Comparison of ENCODE assay signal across 1 cellular context in the genomic region with DNA sequence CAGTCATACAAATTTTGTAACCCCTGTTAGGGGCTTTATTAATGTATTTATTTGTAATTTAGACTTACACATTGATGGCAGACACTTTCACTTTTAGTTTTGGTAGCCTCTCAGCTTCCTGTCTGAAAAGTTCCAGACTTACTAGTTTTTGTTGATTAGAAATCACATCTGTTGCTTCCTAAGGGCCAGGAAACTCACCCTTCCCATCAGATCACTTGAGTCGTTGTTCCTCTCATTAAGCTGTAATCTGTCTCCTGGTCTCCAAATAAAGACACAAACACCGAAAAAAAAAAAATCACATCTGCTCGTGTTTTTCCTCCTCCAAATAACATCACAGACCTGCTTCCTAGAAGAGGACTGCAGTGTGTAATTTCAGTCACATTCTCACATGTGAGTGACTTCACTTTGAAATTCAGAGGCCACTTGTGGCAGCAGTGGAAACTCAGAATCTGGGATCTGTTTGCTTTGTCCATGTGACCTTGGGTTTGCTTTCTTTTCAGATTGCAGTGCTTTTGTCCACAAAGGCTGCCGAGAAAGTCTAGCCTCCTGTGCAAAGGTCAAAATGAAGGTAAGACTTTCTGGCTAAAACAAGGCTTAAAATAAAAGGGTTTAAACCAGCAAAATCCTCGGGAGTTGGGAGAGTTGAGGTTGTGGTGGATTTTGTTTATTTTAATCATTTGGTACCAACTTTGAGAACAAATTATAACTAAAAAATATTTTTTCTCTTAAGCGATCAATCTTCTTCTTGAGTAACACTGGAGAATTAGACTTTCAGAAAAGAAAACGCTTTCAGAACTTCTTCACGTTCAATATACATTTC.
A peak's percentile ranks its signal among the peaks of the same experiment; 100 is the strongest.
TF ChIP-seq lines count a peak whose summit lies in the region.

No MANE protein-coding gene starts in this region.

TF ChIP-seq in GM12878, 131 proteins besides CTCF, POLR2A, EP300 and RAD21 (continued from another document):
- TF ChIP-seq, protein P1, sequence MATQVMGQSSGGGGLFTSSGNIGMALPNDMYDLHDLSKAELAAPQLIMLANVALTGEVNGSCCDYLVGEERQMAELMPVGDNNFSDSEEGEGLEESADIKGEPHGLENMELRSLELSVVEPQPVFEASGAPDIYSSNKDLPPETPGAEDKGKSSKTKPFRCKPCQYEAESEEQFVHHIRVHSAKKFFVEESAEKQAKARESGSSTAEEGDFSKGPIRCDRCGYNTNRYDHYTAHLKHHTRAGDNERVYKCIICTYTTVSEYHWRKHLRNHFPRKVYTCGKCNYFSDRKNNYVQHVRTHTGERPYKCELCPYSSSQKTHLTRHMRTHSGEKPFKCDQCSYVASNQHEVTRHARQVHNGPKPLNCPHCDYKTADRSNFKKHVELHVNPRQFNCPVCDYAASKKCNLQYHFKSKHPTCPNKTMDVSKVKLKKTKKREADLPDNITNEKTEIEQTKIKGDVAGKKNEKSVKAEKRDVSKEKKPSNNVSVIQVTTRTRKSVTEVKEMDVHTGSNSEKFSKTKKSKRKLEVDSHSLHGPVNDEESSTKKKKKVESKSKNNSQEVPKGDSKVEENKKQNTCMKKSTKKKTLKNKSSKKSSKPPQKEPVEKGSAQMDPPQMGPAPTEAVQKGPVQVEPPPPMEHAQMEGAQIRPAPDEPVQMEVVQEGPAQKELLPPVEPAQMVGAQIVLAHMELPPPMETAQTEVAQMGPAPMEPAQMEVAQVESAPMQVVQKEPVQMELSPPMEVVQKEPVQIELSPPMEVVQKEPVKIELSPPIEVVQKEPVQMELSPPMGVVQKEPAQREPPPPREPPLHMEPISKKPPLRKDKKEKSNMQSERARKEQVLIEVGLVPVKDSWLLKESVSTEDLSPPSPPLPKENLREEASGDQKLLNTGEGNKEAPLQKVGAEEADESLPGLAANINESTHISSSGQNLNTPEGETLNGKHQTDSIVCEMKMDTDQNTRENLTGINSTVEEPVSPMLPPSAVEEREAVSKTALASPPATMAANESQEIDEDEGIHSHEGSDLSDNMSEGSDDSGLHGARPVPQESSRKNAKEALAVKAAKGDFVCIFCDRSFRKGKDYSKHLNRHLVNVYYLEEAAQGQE (IDR thresholded peaks at IDR 0.05; ENCODE audit: low read depth, low read length), result no peak
- TF ChIP-seq PAX5 (IDR thresholded peaks at IDR 0.05; ENCODE audit: borderline replicate concordance, low read depth, low read length) (no peak), NR2F1 (conservative IDR thresholded peaks at IDR 0.05) (0 out of 2 replicates have a peak, but pooled peaks have one; percentile 9), ETV6 (conservative IDR thresholded peaks at IDR 0.05 in 1 of 2, IDR thresholded peaks at IDR 0.05 in 1 of 2; ENCODE audit: borderline replicate concordance in 1 of 2, low read depth in 1 of 2) (peak in 1 of 2 experiments; percentile 12; a peak in 1 of 4 replicates), ZNF24 (IDR thresholded peaks at IDR 0.05) (no peak), TCF12 (IDR thresholded peaks at IDR 0.05; ENCODE audit: low read depth, low read length) (no peak), CEBPB (IDR thresholded peaks at IDR 0.05; ENCODE audit: borderline replicate concordance in 1 of 2, low read depth in 2 of 2, low read length in 2 of 2) (0 out of 4 replicates have a peak, but pooled peaks of 1 of the 2 experiments have one; percentile 30), CBFB (IDR thresholded peaks at IDR 0.05; ENCODE audit: low read depth) (no peak), ATF7 (IDR thresholded peaks at IDR 0.05; ENCODE audit: low read depth) (peak; percentile 18; the same call in 1 of the 2 replicates), RAD51 (IDR thresholded peaks at IDR 0.05) (peak; percentile 72), NFYA (IDR thresholded peaks at IDR 0.05; ENCODE audit: borderline replicate concordance, low read depth, low read length) (no peak), ASH2L (IDR thresholded peaks at IDR 0.05; ENCODE audit: borderline replicate concordance, low read depth) (no peak), HDAC6 (IDR thresholded peaks at IDR 0.05; ENCODE audit: unreplicated experiment) (no peak), ZNF217 (IDR thresholded peaks at IDR 0.05) (no peak), BMI1 (IDR thresholded peaks at IDR 0.05; ENCODE audit: borderline replicate concordance) (no peak), SPI1 (IDR thresholded peaks at IDR 0.05; ENCODE audit: borderline replicate concordance, insufficient read depth, low read depth, low read length) (no peak), FOXK2 (IDR thresholded peaks at IDR 0.05) (no peak), CREM (IDR thresholded peaks at IDR 0.05; ENCODE audit: low read depth) (0 out of 2 replicates have a peak, but pooled peaks have one; percentile 8), RCOR1 (conservative IDR thresholded peaks at IDR 0.05; ENCODE audit: low read depth, low read length) (no peak), KLF5 (IDR thresholded peaks at IDR 0.05; ENCODE audit: partially characterized antibody) (no peak), NFIC (IDR thresholded peaks at IDR 0.05; ENCODE audit: low read depth, low read length) (peak; percentile 60; the same call in 1 of the 2 replicates), ZNF384 (IDR thresholded peaks at IDR 0.05; ENCODE audit: borderline replicate concordance, low read depth, low read length) (peak; percentile 41; the same call in 1 of the 2 replicates), SP1 (IDR thresholded peaks at IDR 0.05; ENCODE audit: low read depth, low read length) (no peak), POLR2AphosphoS2 (IDR thresholded peaks at IDR 0.05; ENCODE audit: low read depth, low read length) (no peak), DPF2 (IDR thresholded peaks at IDR 0.05) (no peak), RFX5 (IDR thresholded peaks at IDR 0.05; ENCODE audit: low read depth, low read length) (no peak), STAT3 (IDR thresholded peaks at IDR 0.05; ENCODE audit: low read depth, low read length) (no peak; the same call in 1 of the 2 replicates), BHLHE40 (IDR thresholded peaks at IDR 0.05; ENCODE audit: borderline replicate concordance in 1 of 2, low read depth in 2 of 2, low read length in 1 of 2) (peak in 1 of 2 experiments; percentile 45; a peak in 2 of 4 replicates), MYC (IDR thresholded peaks at IDR 0.05; ENCODE audit: insufficient read depth, insufficient read length, insufficient replicate concordance, low read length, severe bottlenecking) (no peak), CBX3 (IDR thresholded peaks at IDR 0.05; ENCODE audit: borderline replicate concordance, low read depth) (no peak), HCFC1 (IDR thresholded peaks at IDR 0.05; ENCODE audit: low read length) (no peak), SMAD5 (IDR thresholded peaks at IDR 0.05; ENCODE audit: low read depth) (0 out of 2 replicates have a peak, but pooled peaks have one; percentile 23), TCF3 (IDR thresholded peaks at IDR 0.05; ENCODE audit: borderline replicate concordance, insufficient read depth, low read depth, low read length) (no peak), MTA3 (IDR thresholded peaks at IDR 0.05; ENCODE audit: borderline replicate concordance, low read length) (peak; percentile 31), GABPA (IDR thresholded peaks at IDR 0.05; ENCODE audit: low read depth) (no peak), IKZF2 (IDR thresholded peaks at IDR 0.05) (peak in 1 of 2 experiments; percentile 59; a peak in 2 of 4 replicates), SMARCA5 (IDR thresholded peaks at IDR 0.05) (no peak)
- TF ChIP-seq, protein P2, sequence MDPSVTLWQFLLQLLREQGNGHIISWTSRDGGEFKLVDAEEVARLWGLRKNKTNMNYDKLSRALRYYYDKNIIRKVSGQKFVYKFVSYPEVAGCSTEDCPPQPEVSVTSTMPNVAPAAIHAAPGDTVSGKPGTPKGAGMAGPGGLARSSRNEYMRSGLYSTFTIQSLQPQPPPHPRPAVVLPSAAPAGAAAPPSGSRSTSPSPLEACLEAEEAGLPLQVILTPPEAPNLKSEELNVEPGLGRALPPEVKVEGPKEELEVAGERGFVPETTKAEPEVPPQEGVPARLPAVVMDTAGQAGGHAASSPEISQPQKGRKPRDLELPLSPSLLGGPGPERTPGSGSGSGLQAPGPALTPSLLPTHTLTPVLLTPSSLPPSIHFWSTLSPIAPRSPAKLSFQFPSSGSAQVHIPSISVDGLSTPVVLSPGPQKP (IDR thresholded peaks at IDR 0.05; ENCODE audit: low read depth, low read length), result no peak
- TF ChIP-seq, protein P3, sequence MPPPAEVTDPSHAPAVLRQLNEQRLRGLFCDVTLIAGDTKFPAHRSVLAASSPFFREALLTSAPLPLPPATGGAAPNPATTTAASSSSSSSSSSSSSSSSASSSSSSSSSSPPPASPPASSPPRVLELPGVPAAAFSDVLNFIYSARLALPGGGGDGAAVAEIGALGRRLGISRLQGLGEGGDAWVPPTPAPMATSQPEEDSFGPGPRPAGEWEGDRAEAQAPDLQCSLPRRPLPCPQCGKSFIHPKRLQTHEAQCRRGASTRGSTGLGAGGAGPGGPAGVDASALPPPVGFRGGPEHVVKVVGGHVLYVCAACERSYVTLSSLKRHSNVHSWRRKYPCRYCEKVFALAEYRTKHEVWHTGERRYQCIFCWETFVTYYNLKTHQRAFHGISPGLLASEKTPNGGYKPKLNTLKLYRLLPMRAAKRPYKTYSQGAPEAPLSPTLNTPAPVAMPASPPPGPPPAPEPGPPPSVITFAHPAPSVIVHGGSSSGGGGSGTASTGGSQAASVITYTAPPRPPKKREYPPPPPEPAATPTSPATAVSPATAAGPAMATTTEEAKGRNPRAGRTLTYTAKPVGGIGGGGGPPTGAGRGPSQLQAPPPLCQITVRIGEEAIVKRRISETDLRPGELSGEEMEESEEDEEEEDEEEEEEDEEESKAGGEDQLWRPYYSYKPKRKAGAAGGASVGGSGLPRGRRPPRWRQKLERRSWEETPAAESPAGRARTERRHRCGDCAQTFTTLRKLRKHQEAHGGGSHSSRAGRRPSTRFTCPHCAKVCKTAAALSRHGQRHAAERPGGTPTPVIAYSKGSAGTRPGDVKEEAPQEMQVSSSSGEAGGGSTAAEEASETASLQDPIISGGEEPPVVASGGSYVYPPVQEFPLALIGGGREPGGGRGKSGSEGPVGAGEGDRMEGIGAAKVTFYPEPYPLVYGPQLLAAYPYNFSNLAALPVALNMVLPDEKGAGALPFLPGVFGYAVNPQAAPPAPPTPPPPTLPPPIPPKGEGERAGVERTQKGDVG (CRISPR knock-in tag; IDR thresholded peaks at IDR 0.05), result no peak
- TF ChIP-seq, protein P4, sequence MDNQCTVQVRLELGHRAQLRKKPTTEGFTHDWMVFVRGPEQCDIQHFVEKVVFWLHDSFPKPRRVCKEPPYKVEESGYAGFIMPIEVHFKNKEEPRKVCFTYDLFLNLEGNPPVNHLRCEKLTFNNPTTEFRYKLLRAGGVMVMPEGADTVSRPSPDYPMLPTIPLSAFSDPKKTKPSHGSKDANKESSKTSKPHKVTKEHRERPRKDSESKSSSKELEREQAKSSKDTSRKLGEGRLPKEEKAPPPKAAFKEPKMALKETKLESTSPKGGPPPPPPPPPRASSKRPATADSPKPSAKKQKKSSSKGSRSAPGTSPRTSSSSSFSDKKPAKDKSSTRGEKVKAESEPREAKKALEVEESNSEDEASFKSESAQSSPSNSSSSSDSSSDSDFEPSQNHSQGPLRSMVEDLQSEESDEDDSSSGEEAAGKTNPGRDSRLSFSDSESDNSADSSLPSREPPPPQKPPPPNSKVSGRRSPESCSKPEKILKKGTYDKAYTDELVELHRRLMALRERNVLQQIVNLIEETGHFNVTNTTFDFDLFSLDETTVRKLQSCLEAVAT (IDR thresholded peaks at IDR 0.05), result peak; percentile 73; the same call in 1 of the 2 replicates
- TF ChIP-seq, protein P5, sequence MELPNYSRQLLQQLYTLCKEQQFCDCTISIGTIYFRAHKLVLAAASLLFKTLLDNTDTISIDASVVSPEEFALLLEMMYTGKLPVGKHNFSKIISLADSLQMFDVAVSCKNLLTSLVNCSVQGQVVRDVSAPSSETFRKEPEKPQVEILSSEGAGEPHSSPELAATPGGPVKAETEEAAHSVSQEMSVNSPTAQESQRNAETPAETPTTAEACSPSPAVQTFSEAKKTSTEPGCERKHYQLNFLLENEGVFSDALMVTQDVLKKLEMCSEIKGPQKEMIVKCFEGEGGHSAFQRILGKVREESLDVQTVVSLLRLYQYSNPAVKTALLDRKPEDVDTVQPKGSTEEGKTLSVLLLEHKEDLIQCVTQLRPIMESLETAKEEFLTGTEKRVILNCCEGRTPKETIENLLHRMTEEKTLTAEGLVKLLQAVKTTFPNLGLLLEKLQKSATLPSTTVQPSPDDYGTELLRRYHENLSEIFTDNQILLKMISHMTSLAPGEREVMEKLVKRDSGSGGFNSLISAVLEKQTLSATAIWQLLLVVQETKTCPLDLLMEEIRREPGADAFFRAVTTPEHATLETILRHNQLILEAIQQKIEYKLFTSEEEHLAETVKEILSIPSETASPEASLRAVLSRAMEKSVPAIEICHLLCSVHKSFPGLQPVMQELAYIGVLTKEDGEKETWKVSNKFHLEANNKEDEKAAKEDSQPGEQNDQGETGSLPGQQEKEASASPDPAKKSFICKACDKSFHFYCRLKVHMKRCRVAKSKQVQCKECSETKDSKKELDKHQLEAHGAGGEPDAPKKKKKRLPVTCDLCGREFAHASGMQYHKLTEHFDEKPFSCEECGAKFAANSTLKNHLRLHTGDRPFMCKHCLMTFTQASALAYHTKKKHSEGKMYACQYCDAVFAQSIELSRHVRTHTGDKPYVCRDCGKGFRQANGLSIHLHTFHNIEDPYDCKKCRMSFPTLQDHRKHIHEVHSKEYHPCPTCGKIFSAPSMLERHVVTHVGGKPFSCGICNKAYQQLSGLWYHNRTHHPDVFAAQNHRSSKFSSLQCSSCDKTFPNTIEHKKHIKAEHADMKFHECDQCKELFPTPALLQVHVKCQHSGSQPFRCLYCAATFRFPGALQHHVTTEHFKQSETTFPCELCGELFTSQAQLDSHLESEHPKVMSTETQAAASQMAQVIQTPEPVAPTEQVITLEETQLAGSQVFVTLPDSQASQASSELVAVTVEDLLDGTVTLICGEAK (IDR thresholded peaks at IDR 0.05; ENCODE audit: borderline replicate concordance), result peak; percentile 60; the same call in 1 of the 2 replicates
- TF ChIP-seq, protein P6, sequence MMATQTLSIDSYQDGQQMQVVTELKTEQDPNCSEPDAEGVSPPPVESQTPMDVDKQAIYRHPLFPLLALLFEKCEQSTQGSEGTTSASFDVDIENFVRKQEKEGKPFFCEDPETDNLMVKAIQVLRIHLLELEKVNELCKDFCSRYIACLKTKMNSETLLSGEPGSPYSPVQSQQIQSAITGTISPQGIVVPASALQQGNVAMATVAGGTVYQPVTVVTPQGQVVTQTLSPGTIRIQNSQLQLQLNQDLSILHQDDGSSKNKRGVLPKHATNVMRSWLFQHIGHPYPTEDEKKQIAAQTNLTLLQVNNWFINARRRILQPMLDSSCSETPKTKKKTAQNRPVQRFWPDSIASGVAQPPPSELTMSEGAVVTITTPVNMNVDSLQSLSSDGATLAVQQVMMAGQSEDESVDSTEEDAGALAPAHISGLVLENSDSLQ (IDR thresholded peaks at IDR 0.05), result peak; percentile 22; the same call in 1 of the 2 replicates
- TF ChIP-seq, protein P7, sequence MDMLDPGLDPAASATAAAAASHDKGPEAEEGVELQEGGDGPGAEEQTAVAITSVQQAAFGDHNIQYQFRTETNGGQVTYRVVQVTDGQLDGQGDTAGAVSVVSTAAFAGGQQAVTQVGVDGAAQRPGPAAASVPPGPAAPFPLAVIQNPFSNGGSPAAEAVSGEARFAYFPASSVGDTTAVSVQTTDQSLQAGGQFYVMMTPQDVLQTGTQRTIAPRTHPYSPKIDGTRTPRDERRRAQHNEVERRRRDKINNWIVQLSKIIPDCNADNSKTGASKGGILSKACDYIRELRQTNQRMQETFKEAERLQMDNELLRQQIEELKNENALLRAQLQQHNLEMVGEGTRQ (IDR thresholded peaks at IDR 0.05; ENCODE audit: borderline replicate concordance, low read depth, low read length), result peak; percentile 7; the same call in 1 of the 2 replicates
